ENCODE assay signal across 8 cellular contexts in genomic region chr18:63319383-63320040, GRCh38. TPM values are rescaled to one million over a fixed set of nuclear protein-coding genes. Genes with fewer than 3 reads are reported as not detected.
DNase-seq lines count a peak whose midpoint lies in the region; ATAC-seq, FAIRE-seq and TF ChIP-seq lines count a peak whose summit lies in the region.

Gene BCL2 (minus strand): TSS chr18:63319769.

- RAD21 ChIA-PET in GM12878 (lab: Charles Lee; ENCODE audit: unreplicated experiment) = interaction anchor here (0.7 to 3.9 kb wide), 12 partner anchors 10 to 302 kb away, joined by 3 to 115 read pairs (median 8); no protein-coding TSS in a partner anchor

- H3K4me2 ChIP-seq in PC-3 (ENCODE audit: low read length) (peak within 1 kb of the TSS; percentile 99), GM12878 (ENCODE audit: control insufficient read depth, insufficient read depth) (peak within 1 kb of the TSS; percentile 51)

- intact Hi-C loops in PC-3 (cut with micrococcal nuclease) = loop anchor here (5.0 to 10.0 kb wide), 2 partner anchors 82 to 735 kb away; no protein-coding TSS in a partner anchor
- intact Hi-C loops in GM12878 (cut with micrococcal nuclease; ENCODE audit: unreplicated experiment) = loop anchor here (2.0 to 10.0 kb wide), 4 partner anchors 65 to 605 kb away; partner anchors contain the start of genes PHLPP1 and VPS4B
- intact Hi-C loops in sciatic nerve (cut with DNase I) = loop anchor here (5.0 to 10.0 kb wide), 2 partner anchors 55 to 187 kb away; no protein-coding TSS in a partner anchor

- ATAC-seq in GM18861 (IDR thresholded peaks at IDR 0.05; ENCODE audit: unreplicated experiment) (peak; percentile 2), HG03139 (IDR thresholded peaks at IDR 0.05; ENCODE audit: unreplicated experiment) (peak; percentile 1), PC-3 (peak; percentile 43), GM12878 (peak; percentile 0; the same call in 2 of the 3 replicates), sciatic nerve (peak; percentile 65)

- TF ChIP-seq EP300 in GM12878 (IDR thresholded peaks at IDR 0.05; ENCODE audit: borderline replicate concordance in 1 of 2, control insufficient read depth in 1 of 2, low read depth in 2 of 2, low read length in 2 of 2) = no peak

- no peak for FAIRE-seq in GM12878 (lab: Jason Lieb, UNC)

- H3K27ac ChIP-seq in PC-3 (ENCODE audit: low read length) = no peak within 1 kb of the TSS
- H3K27ac ChIP-seq in GM12878 (ENCODE audit: control insufficient read depth, insufficient read depth) = peak within 1 kb of the TSS; percentile 90
- H3K27ac ChIP-seq in iPS-18a (ENCODE audit: low read length) = no peak within 1 kb of the TSS

- SMC1A ChIA-PET in GM12878 (lab: Charles Lee; ENCODE audit: uncharacterized antibody, unreplicated experiment) = interaction anchor here (0.6 to 3.9 kb wide), 17 partner anchors 12 to 294 kb away, joined by 3 to 55 read pairs (median 7); no protein-coding TSS in a partner anchor

- in situ Hi-C loops in GM12878 (cut with MboI) = loop anchor here (5.0 kb wide), 2 partner anchors 177 to 302 kb away; no protein-coding TSS in a partner anchor

- WGBS in GM12878 (ENCODE audit: insufficient coverage, insufficient replicate concordance, low lambda C conversion rate, missing lambda C conversion rate) = 0% methylated on average over 17 of the region's 59 CpGs

- POLR2A ChIA-PET in PC-3 (lab: Charles Lee; ENCODE audit: unreplicated experiment) (interaction anchor here (0.7 kb wide), 1 partner anchor 200 kb away, joined by 4 read pairs; no protein-coding TSS in a partner anchor), GM12878 (lab: Charles Lee) (interaction anchor here (0.7 to 3.9 kb wide), 8 partner anchors 62 to 213 kb away, joined by 3 to 67 read pairs (median 10); no protein-coding TSS in a partner anchor)

- H3K79me2 ChIP-seq in PC-3 (ENCODE audit: low read length) = no peaks in the 10 kb centered on the region
- H3K79me2 ChIP-seq in GM12878 (ENCODE audit: control insufficient read depth, insufficient read depth, low read length) = peaks cover 64% of the 10 kb centered on the region

- peak within 1 kb of the TSS; percentile 75 for H3K4me3 ChIP-seq in AG09309 (ENCODE audit: control insufficient read depth, low read depth, low read length)
- peak within 1 kb of the TSS; percentile 84 for H3K4me3 ChIP-seq in PC-3 (ENCODE audit: low read length)
- H3K4me3 ChIP-seq in GM12878 = peak within 1 kb of the TSS; percentile 98
- peak within 1 kb of the TSS; percentile 85 for H3K4me3 ChIP-seq in iPS-18a (ENCODE audit: low read length)

- H3K9me2 ChIP-seq in PC-3 (replicated peaks; ENCODE audit: low read length) = no peaks in the 10 kb centered on the region

- H4K20me1 ChIP-seq in PC-3 (ENCODE audit: low read length) (no peaks in the 10 kb centered on the region), GM12878 (ENCODE audit: control insufficient read depth, insufficient read depth) (no peaks in the 10 kb centered on the region)

- no peak for DNase-seq in AG09309 (ENCODE audit: low read depth)
- peak; percentile 10 for DNase-seq in PC-3
- DNase-seq in GM12878 (ENCODE audit: low read depth, low spot score) = no peak
- no peak for DNase-seq in sciatic nerve (ENCODE audit: low spot score)
- no peak for DNase-seq in RPMI8226

- H3K36me3 ChIP-seq in PC-3 (ENCODE audit: low read depth, low read length) (no peaks in the 10 kb centered on the region), GM12878 (ENCODE audit: control insufficient read depth in 2 of 2, insufficient read depth in 2 of 2, low read length in 1 of 2) (no peaks in the 10 kb centered on the region), iPS-18a (ENCODE audit: control insufficient read depth, low read depth, low read length) (no peaks in the 10 kb centered on the region)

- H3K27me3 ChIP-seq in PC-3 (ENCODE audit: low read length) = no peaks in the 10 kb centered on the region
- H3K27me3 ChIP-seq in GM12878 (replicated peaks in 1 of 2; ENCODE audit: control insufficient read depth in 2 of 2, insufficient read depth in 2 of 2, low read length in 1 of 2) = no peaks in the 10 kb centered on the region
- peaks cover 45% of the 10 kb centered on the region for H3K27me3 ChIP-seq in iPS-18a (ENCODE audit: control insufficient read depth, insufficient read depth, low read length)

- no peaks in the 10 kb centered on the region for H3F3A ChIP-seq in PC-3 (ENCODE audit: low read length, unreplicated experiment)

- H3K9me3 ChIP-seq in PC-3 (ENCODE audit: low read length) = no peaks in the 10 kb centered on the region
- no peaks in the 10 kb centered on the region for H3K9me3 ChIP-seq in GM12878 (replicated peaks; ENCODE audit: control insufficient read depth, insufficient read depth, low read length)
- H3K9me3 ChIP-seq in iPS-18a (ENCODE audit: control insufficient read depth, low read depth, low read length) = no peaks in the 10 kb centered on the region

- CTCF ChIA-PET in PC-3 (lab: Charles Lee) = no interaction called here
- CTCF ChIA-PET in GM12878 (lab: Yijun Ruan, JAX) = interaction anchor here (0.8 to 3.8 kb wide), 16 partner anchors 8 to 302 kb away, joined by 3 to 95 read pairs (median 16); no protein-coding TSS in a partner anchor

- no peak for TF ChIP-seq RAD21 in GM12878 (IDR thresholded peaks at IDR 0.05; ENCODE audit: insufficient read depth, low read depth, low read length)

- H2AFZ ChIP-seq in PC-3 (ENCODE audit: low read length) (peak within 1 kb of the TSS; percentile 95), GM12878 (ENCODE audit: control insufficient read depth, low read depth, low read length) (0 out of 2 replicates have a peak within 1 kb of the TSS, but pooled peaks have one; percentile 1)

- peak; percentile 33; the same call in 1 of the 2 replicates for TF ChIP-seq POLR2A in GM12878 (IDR thresholded peaks at IDR 0.05; ENCODE audit: low read depth, low read length)

- BruUV-seq in PC-3 (replicated peaks; lab: Mats Ljungman, UMichigan) (no TSS peak), GM12878 (replicated peaks; lab: Mats Ljungman, UMichigan) (no TSS peak)

- H3K4me1 ChIP-seq in PC-3 (ENCODE audit: insufficient read depth, low read length) = peaks cover 27% of the 10 kb centered on the region
- H3K4me1 ChIP-seq in GM12878 (ENCODE audit: control insufficient read depth, insufficient read depth, low read length) = peaks cover 20% of the 10 kb centered on the region
- peaks cover 16% of the 10 kb centered on the region for H3K4me1 ChIP-seq in iPS-18a (ENCODE audit: control insufficient read depth, low read depth, low read length)

- peak within 1 kb of the TSS; percentile 74 for H3K9ac ChIP-seq in PC-3 (ENCODE audit: low read length)
- H3K9ac ChIP-seq in GM12878 (ENCODE audit: control insufficient read depth, insufficient read depth, low read length) = peak within 1 kb of the TSS; percentile 97
- peak within 1 kb of the TSS; percentile 68 for H3K9ac ChIP-seq in iPS-18a (ENCODE audit: low read length)

- TF ChIP-seq CTCF in AG09309 (IDR thresholded peaks at IDR 0.05; ENCODE audit: control insufficient read depth, insufficient read depth, low read depth, low read length, missing control alignments) = no peak
- TF ChIP-seq CTCF in PC-3 (conservative IDR thresholded peaks at IDR 0.05; ENCODE audit: low read depth, low read length) = no peak
- TF ChIP-seq CTCF in GM12878 (IDR thresholded peaks at IDR 0.05 in 2 of 3, conservative IDR thresholded peaks at IDR 0.05 in 1 of 3; ENCODE audit: control insufficient read depth in 2 of 3, extremely low read depth in 1 of 3, insufficient read depth in 1 of 3, low read depth in 3 of 3, low read length in 3 of 3) = no peak

TF ChIP-seq in GM12878, 131 proteins besides CTCF, POLR2A, EP300 and RAD21 (continues in another document):
- no peak for TF ChIP-seq REST (IDR thresholded peaks at IDR 0.05; ENCODE audit: low read depth, low read length)

RNA-seq across cellular contexts. Expression of gene BCL2, which starts in this region (rescaled TPM):
- total RNA-seq in PC-3 (2014; rRNA removed) (1.3 and 1.5 TPM in 2 replicates), GM12878 (2014; rRNA removed) (26.7 and 32.2 TPM in 2 replicates), GM12878 (2014; rRNA removed; fragmentation: Illumina TruSeq; extraction: Trizol) (30.4 and 37.7 TPM in 2 replicates), GM12878 (2021) (34.8 and 36.5 TPM in 2 replicates), sciatic nerve (47.3 TPM)
- 943 and 960 TPM in 2 replicates for total RNA-seq in GM12878 (2013; cell fraction: nucleolus; rRNA removed)
- 20.2 TPM for polyA plus RNA-seq in GM12878 (2011; ENCODE audit: low read depth)
- polyA plus RNA-seq in GM12878 (2011; rRNA removed) (47.8 and 59.1 TPM in 2 replicates), GM12878 (2014; fragmentation: Illumina TruSeq; extraction: Trizol) (22.8 and 34.6 TPM in 2 replicates), GM12878 (2014; fragmentation: Nextera tagmentation; extraction: Ambion mirVana) (1 to 10 TPM; 4.1 to 4.5 TPM), GM12878 (2014; rRNA removed) (15.4 and 15.8 TPM in 2 replicates), GM12878 (2016; fragmentation: Nextera tagmentation; extraction: Ambion mirVana) (1 to 10 TPM; 7.9 TPM)
- 25.0 and 31.9 TPM in 2 replicates for polyA plus RNA-seq in GM12878 (2011; cell fraction: cytosol; rRNA removed)
- polyA plus RNA-seq in GM12878 (2011; cell fraction: nucleus; rRNA removed) = 48.5 and 61.1 TPM in 2 replicates
- polyA plus RNA-seq in GM12878 (2012) = 38.0 and 52.8 TPM in 2 replicates
- polyA minus RNA-seq in GM12878 (2011; rRNA and poly(A)+ RNA removed) = 82.7 and 109 TPM in 2 replicates
- 27.8 and 31.4 TPM in 2 replicates for polyA minus RNA-seq in GM12878 (2011; cell fraction: cytosol; rRNA and poly(A)+ RNA removed)
- 230 and 275 TPM in 2 replicates for polyA minus RNA-seq in GM12878 (2011; cell fraction: nucleus; rRNA and poly(A)+ RNA removed)

Comparison
In these comparisons a context has a peak if more than half of its experiments do, and no peak if none do; other contexts are left out.
1. RNA of gene BCL2 (total RNA-seq): 47.3 TPM in sciatic nerve (single experiment) and 26.7 to 960 TPM in GM12878; 1.3 to 1.5 TPM in PC-3; every median in the first group is over 10 times any median in the second.
2. ATAC-seq: peak in every context shown above with its lines; median percentile 65 in sciatic nerve; 43 in PC-3; 2 in GM18861; 1 in HG03139; 0 in GM12878.
3. Peak in every context shown above with its lines, with median percentiles within 50 percentile points of each other: H3K4me3 ChIP-seq and H3K9ac ChIP-seq.